Comparison of ENCODE assay signal across 12 cellular contexts in genomic region chr20:34377072-34377847, GRCh38. TPM values are rescaled to one million over a fixed set of nuclear protein-coding genes. Genes with fewer than 3 reads are reported as not detected.
DNase-seq lines count a peak whose midpoint lies in the region; ATAC-seq and TF ChIP-seq lines count a peak whose summit lies in the region.
"Had no signal": no experiment of that assay in that cellular context is flagged by ENCODE, and none has a peak within 500 bp of the region (broad histone marks: within the 10 kb centered on the region; RNA-seq: fewer than 3 reads in every experiment).

No MANE protein-coding gene starts in this region.

- peak overlapping the region; percentile 5; the same call in 1 of the 2 replicates for H3K27ac ChIP-seq in RWPE1
- H3K27ac ChIP-seq: thyroid gland had no signal

- no peaks in the 10 kb centered on the region for H3K27me3 Mint-ChIP-seq in stimulated activated naive CD8-positive, alpha-beta T cell treated with anti-CD3 and anti-CD28 coated beads, Interleukin-15, Interleukin-2, amounts not matched to agents 100 ng/mL and 50 ng/mL, for 24 hours
- H3K27me3 Mint-ChIP-seq in glutamatergic neuron (ENCODE audit: unreplicated experiment) (no peaks in the 10 kb centered on the region), endothelial cell (ENCODE audit: unreplicated experiment) (no peaks in the 10 kb centered on the region)

- peak; percentile 37 to 73 for ATAC-seq in activated naive CD4-positive, alpha-beta T cell treated with anti-CD3 and anti-CD28 coated beads, Interleukin-2, amount 50 U/mL, for 72 hours
- peak; percentile 51 for ATAC-seq in HG02571 (IDR thresholded peaks at IDR 0.05; ENCODE audit: unreplicated experiment)
- ATAC-seq in SK-N-SH treated with all-trans-retinoic acid at 6 μM for 48 hours = no peak

- H3K4me3 Mint-ChIP-seq in stimulated activated naive CD8-positive, alpha-beta T cell treated with anti-CD3 and anti-CD28 coated beads, Interleukin-15, Interleukin-2, amounts not matched to agents 100 ng/mL and 50 ng/mL, for 24 hours = peak overlapping the region; percentile 5
- H3K4me3 Mint-ChIP-seq in glutamatergic neuron (ENCODE audit: unreplicated experiment) (no peak overlapping the region), endothelial cell (ENCODE audit: unreplicated experiment) (no peak overlapping the region)

- CTCF ChIA-PET in RWPE1 (lab: Yijun Ruan, JAX) = interaction anchor here (0.6 to 3.0 kb wide), 2 partner anchors 23 to 65 kb away, joined by 8 to 17 read pairs; no protein-coding TSS in a partner anchor

- H3K9me3 Mint-ChIP-seq in activated naive CD4-positive, alpha-beta T cell treated with anti-CD3 and anti-CD28 coated beads, Interleukin-2, amount 50 U/mL, for 72 hours = no peaks in the 10 kb centered on the region
- H3K9me3 Mint-ChIP-seq in stimulated activated naive CD8-positive, alpha-beta T cell treated with anti-CD3 and anti-CD28 coated beads, Interleukin-15, Interleukin-2, amounts not matched to agents 100 ng/mL and 50 ng/mL, for 24 hours = no peaks in the 10 kb centered on the region
- H3K9me3 Mint-ChIP-seq in glutamatergic neuron (ENCODE audit: unreplicated experiment) = no peaks in the 10 kb centered on the region
- H3K9me3 Mint-ChIP-seq in endothelial cell (ENCODE audit: unreplicated experiment) = no peaks in the 10 kb centered on the region

- peaks cover 0 to 5% of the 10 kb centered on the region in 2 donors for H3K36me3 Mint-ChIP-seq in activated naive CD4-positive, alpha-beta T cell treated with anti-CD3 and anti-CD28 coated beads, Interleukin-2, amount 50 U/mL, for 72 hours
- peaks cover 44% of the 10 kb centered on the region for H3K36me3 Mint-ChIP-seq in stimulated activated naive CD8-positive, alpha-beta T cell treated with anti-CD3 and anti-CD28 coated beads, Interleukin-15, Interleukin-2, amounts not matched to agents 100 ng/mL and 50 ng/mL, for 24 hours (ENCODE audit: low read depth)
- no peaks in the 10 kb centered on the region for H3K36me3 Mint-ChIP-seq in glutamatergic neuron (ENCODE audit: unreplicated experiment)
- no peaks in the 10 kb centered on the region for H3K36me3 Mint-ChIP-seq in endothelial cell (ENCODE audit: low read depth, unreplicated experiment)

- H3K4me1 Mint-ChIP-seq in stimulated activated naive CD8-positive, alpha-beta T cell treated with anti-CD3 and anti-CD28 coated beads, Interleukin-15, Interleukin-2, amounts not matched to agents 100 ng/mL and 50 ng/mL, for 24 hours (ENCODE audit: low read depth) = peaks cover 52% of the 10 kb centered on the region
- H3K4me1 Mint-ChIP-seq in glutamatergic neuron (ENCODE audit: low read depth, unreplicated experiment) (no peaks in the 10 kb centered on the region), endothelial cell (ENCODE audit: unreplicated experiment) (no peaks in the 10 kb centered on the region)

- DNase-seq in activated naive CD4-positive, alpha-beta T cell treated with anti-CD3 and anti-CD28 coated beads, Interleukin-2, amount 50 U/mL, for 72 hours (ENCODE audit: low spot score in 2 of 2) = no peak
- no peak for DNase-seq in activated naive CD4-positive, alpha-beta T cell treated with anti-CD3 and anti-CD28 coated beads, Interleukin-2, amount 50 U/mL, for 16 hours
- DNase-seq in RWPE1 (ENCODE audit: low spot score) (no peak), glutamatergic neuron (no peak), endothelial cell (ENCODE audit: low spot score) (no peak)
- DNase-seq: AML-193, mesenchymal stem cell, NCI-H524 treated with DMSO at 0.1 percent for 48 hours, thyroid gland had no signal

- POLR2A ChIA-PET in RWPE1 (lab: Yijun Ruan, JAX; ENCODE audit: low non-redundant PET) = no interaction called here

- peak overlapping the region in 1 of 2 donors; percentile 55 for H3K27ac Mint-ChIP-seq in activated naive CD4-positive, alpha-beta T cell treated with anti-CD3 and anti-CD28 coated beads, Interleukin-2, amount 50 U/mL, for 72 hours
- H3K27ac Mint-ChIP-seq in stimulated activated naive CD8-positive, alpha-beta T cell treated with anti-CD3 and anti-CD28 coated beads, Interleukin-15, Interleukin-2, amounts not matched to agents 100 ng/mL and 50 ng/mL, for 24 hours = peak overlapping the region; percentile 49
- H3K27ac Mint-ChIP-seq in glutamatergic neuron (ENCODE audit: unreplicated experiment) = no peak overlapping the region
- no peak overlapping the region for H3K27ac Mint-ChIP-seq in endothelial cell (ENCODE audit: unreplicated experiment)

- no peak for TF ChIP-seq CTCF in RWPE1 (conservative IDR thresholded peaks at IDR 0.05; ENCODE audit: low read depth)
- no peak for TF ChIP-seq CTCF in glutamatergic neuron (IDR thresholded peaks at IDR 0.05; ENCODE audit: partially characterized antibody, unreplicated experiment)
- no peak for TF ChIP-seq CTCF in endothelial cell (IDR thresholded peaks at IDR 0.05; ENCODE audit: unreplicated experiment)

TF ChIP-seq in SK-N-SH treated with all-trans-retinoic acid at 6 μM for 48 hours, 23 proteins besides CTCF, POLR2A, EP300 and RAD21 (continues in another document):
- TF ChIP-seq ISL1 (CRISPR knock-in tag; IDR thresholded peaks at IDR 0.05) (no peak), ZNF565 (CRISPR knock-in tag; conservative IDR thresholded peaks at IDR 0.05; ENCODE audit: low read depth) (no peak), CREB5 (CRISPR knock-in tag; IDR thresholded peaks at IDR 0.05; ENCODE audit: low read depth) (no peak), OSR1 (CRISPR knock-in tag; IDR thresholded peaks at IDR 0.05) (no peak), CSDC2 (CRISPR knock-in tag; IDR thresholded peaks at IDR 0.05) (no peak), SNAI2 (CRISPR knock-in tag; IDR thresholded peaks at IDR 0.05) (no peak), PATZ1 (CRISPR knock-in tag; IDR thresholded peaks at IDR 0.05; ENCODE audit: borderline replicate concordance) (no peak), GLIS3 (CRISPR knock-in tag; IDR thresholded peaks at IDR 0.05) (no peak), PPARA (CRISPR knock-in tag; IDR thresholded peaks at IDR 0.05; ENCODE audit: borderline replicate concordance) (no peak)
- TF ChIP-seq, protein P1, sequence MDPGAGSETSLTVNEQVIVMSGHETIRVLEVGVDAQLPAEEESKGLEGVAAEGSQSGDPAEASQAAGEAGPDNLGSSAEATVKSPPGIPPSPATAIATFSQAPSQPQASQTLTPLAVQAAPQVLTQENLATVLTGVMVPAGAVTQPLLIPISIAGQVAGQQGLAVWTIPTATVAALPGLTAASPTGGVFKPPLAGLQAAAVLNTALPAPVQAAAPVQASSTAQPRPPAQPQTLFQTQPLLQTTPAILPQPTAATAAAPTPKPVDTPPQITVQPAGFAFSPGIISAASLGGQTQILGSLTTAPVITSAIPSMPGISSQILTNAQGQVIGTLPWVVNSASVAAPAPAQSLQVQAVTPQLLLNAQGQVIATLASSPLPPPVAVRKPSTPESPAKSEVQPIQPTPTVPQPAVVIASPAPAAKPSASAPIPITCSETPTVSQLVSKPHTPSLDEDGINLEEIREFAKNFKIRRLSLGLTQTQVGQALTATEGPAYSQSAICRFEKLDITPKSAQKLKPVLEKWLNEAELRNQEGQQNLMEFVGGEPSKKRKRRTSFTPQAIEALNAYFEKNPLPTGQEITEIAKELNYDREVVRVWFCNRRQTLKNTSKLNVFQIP (CRISPR knock-in tag; IDR thresholded peaks at IDR 0.05; ENCODE audit: borderline replicate concordance, low read depth) = no peak

RNA-seq across cellular contexts. Expression of gene ITCH, which starts 14.2 kb away (rescaled TPM):
- 10 to 100 TPM; 37.4 to 49.5 TPM for total RNA-seq in activated naive CD4-positive, alpha-beta T cell treated with anti-CD3 and anti-CD28 coated beads, Interleukin-2, amount 50 U/mL, for 72 hours
- total RNA-seq in glutamatergic neuron (ENCODE audit: unreplicated experiment) (59.4 TPM), endothelial cell (ENCODE audit: unreplicated experiment) (46.8 TPM)
